26 cellular contexts compared by ENCODE assay signal in genomic region chr6:48123601-48124000, GRCh38. TPM values are rescaled to one million over a fixed set of nuclear protein-coding genes. Genes with fewer than 3 reads are reported as not detected.
"Had no signal": no experiment of that assay in that cellular context is flagged by ENCODE, and none has a peak within 500 bp of the region (broad histone marks: within the 10 kb centered on the region; RNA-seq: fewer than 3 reads in every experiment).

No MANE protein-coding gene starts in this region.

- H3K27me3 ChIP-seq: stomach, suprapubic skin, testis, thyroid gland, tibial artery, tibial nerve, transverse colon, upper lobe of left lung, upper lobe of right lung, uterus, vagina had no signal

- FAIRE-seq: urothelium cell line had no signal

- H3K36me3 ChIP-seq: stomach, suprapubic skin, thoracic aorta, thyroid gland, tibial artery, tibial nerve, transverse colon, upper lobe of left lung, upper lobe of right lung, uterus, vagina had no signal

- H3K9me3 ChIP-seq: stomach, suprapubic skin, testis, thoracic aorta, thyroid gland, tibial artery, tibial nerve, transverse colon, upper lobe of left lung, upper lobe of right lung, uterus, vagina had no signal

- H3K4me3 ChIP-seq: stomach, suprapubic skin, testis, thoracic aorta, thyroid gland, tibial artery, tibial nerve, transverse colon, upper lobe of left lung, upper lobe of right lung, uterus, vagina had no signal

- DNase-seq: stimulated activated CD4-positive, alpha-beta T cell treated with anti-CD3 and anti-CD28 coated beads, Interleukin-2, amount 100 ng/mL, for 48 hours; stimulated activated CD4-positive, alpha-beta T cell treated with anti-CD3 and anti-CD28 coated beads, Interleukin-4, amount 100 ng/mL, for 1 hour; stimulated activated CD4-positive, alpha-beta T cell treated with anti-CD3 and anti-CD28 coated beads, Interleukin-4, amount 100 ng/mL, for 24 hours; stimulated activated CD4-positive, alpha-beta T cell treated with anti-CD3 and anti-CD28 coated beads, Interleukin-4, amount 100 ng/mL, for 4 hours; stimulated activated CD8-positive, alpha-beta memory T cell treated with anti-CD3 and anti-CD28 coated beads, Interleukin-4, amount 100 ng/mL, for 48 hours; stimulated activated naive B cell treated with anti-CD40 and anti-IgM and Interleukin-4, amounts not matched to agents 10 μg/mL and 1 μg/mL and 100 μg/mL, for 72 hours; stimulated activated naive CD4-positive, alpha-beta T cell treated with Interleukin-2 at 50 U/mL for 16 hours; stimulated activated naive CD8-positive, alpha-beta T cell treated with anti-CD3 and anti-CD28 coated beads, Interleukin-15, amount 100 ng/mL, for 72 hours; stimulated activated naive CD8-positive, alpha-beta T cell treated with anti-CD3 and anti-CD28 coated beads, Interleukin-15, Interleukin-2, amounts not matched to agents 100 U/mL and 50 U/mL, for 24 hours; stomach; substantia nigra; testis; thyroid gland; tibial artery; transverse colon; trophoblast cell; upper lobe of left lung; upper lobe of right lung; uterus had no signal

- H3K4me1 ChIP-seq: stomach, suprapubic skin, testis, thyroid gland, tibial artery, tibial nerve, transverse colon, upper lobe of left lung, upper lobe of right lung, uterus, vagina had no signal

- ATAC-seq: stimulated activated effector memory CD8-positive, alpha-beta T cell treated with anti-CD3 and anti-CD28 coated beads, Interleukin-12 subunit alpha, Interleukin-12 subunit beta, amount 100 ng/mL, for 72 hours; stimulated activated memory B cell treated with anti-CD40 and anti-IgM and Interleukin-4, amounts not matched to agents 10 μg/mL and 1 μg/mL and 100 μg/mL, for 72 hours; stimulated activated naive B cell treated with anti-CD40 and anti-IgM and Interleukin-4, amounts not matched to agents 10 μg/mL and 1 μg/mL and 100 μg/mL, for 72 hours; stimulated activated naive CD8-positive, alpha-beta T cell treated with anti-CD3 and anti-CD28 coated beads, Interleukin-15, amount 100 ng/mL, for 72 hours; stimulated activated naive CD8-positive, alpha-beta T cell treated with anti-CD3 and anti-CD28 coated beads, Interleukin-15, Interleukin-2, amounts not matched to agents 100 U/mL and 50 U/mL, for 24 hours; upper lobe of right lung had no signal

- H3K27ac ChIP-seq: stomach, suprapubic skin, testis, thoracic aorta, thyroid gland, tibial artery, tibial nerve, transverse colon, upper lobe of left lung, upper lobe of right lung, uterus, vagina had no signal

RNA-seq across cellular contexts. Expression of gene PTCHD4, which starts 12.6 kb away (rescaled TPM):
- total RNA-seq: vagina had no signal
